In genomic region chr1:200888349-200888838, GRCh38 we compare ENCODE assay signal across 8 cellular contexts. TPM values are rescaled to one million over a fixed set of nuclear protein-coding genes. Genes with fewer than 3 reads are reported as not detected.
A peak's percentile ranks its signal among the peaks of the same experiment; 100 is the strongest.
DNase-seq lines count a peak whose midpoint lies in the region; ATAC-seq, FAIRE-seq and TF ChIP-seq lines count a peak whose summit lies in the region.
"Had no signal": no experiment of that assay in that cellular context is flagged by ENCODE, and none has a peak within 500 bp of the region (broad histone marks: within the 10 kb centered on the region; RNA-seq: fewer than 3 reads in every experiment).

No MANE protein-coding gene starts in this region.

- peaks cover 25% of the 10 kb centered on the region for H3K27me3 Mint-ChIP-seq in activated naive CD4-positive, alpha-beta T cell treated with anti-CD3 and anti-CD28 coated beads for 36 hours (ENCODE audit: low read depth)

- no peak for TF ChIP-seq CTCF in lower leg skin (IDR thresholded peaks at IDR 0.05)

- no peak overlapping the region for H3K4me3 Mint-ChIP-seq in activated naive CD4-positive, alpha-beta T cell treated with anti-CD3 and anti-CD28 coated beads for 36 hours

- no peaks in the 10 kb centered on the region for H3K9me3 Mint-ChIP-seq in activated naive CD4-positive, alpha-beta T cell treated with anti-CD3 and anti-CD28 coated beads for 36 hours

- DNase-seq in RCC 7860 (ENCODE audit: low spot score), result peak; percentile 75
- DNase-seq in activated naive CD4-positive, alpha-beta T cell treated with anti-CD3 and anti-CD28 coated beads for 36 hours, result peak; percentile 85
- DNase-seq in stimulated activated CD4-positive, alpha-beta T cell treated with anti-CD3 and anti-CD28 coated beads, Interleukin-2, amount 100 ng/mL, for 48 hours, result peak; percentile 37 to 40
- DNase-seq in lower leg skin (ENCODE audit: low spot score in 2 of 2), result no peak
- no peak for DNase-seq in HT-29 (ENCODE audit: low spot score)

- 59 to 77% methylated on average over 6 to 7 of the region's 7 CpGs for WGBS in lower leg skin, 2 donors

- intact Hi-C loops in activated naive CD4-positive, alpha-beta T cell treated with anti-CD3 and anti-CD28 coated beads for 36 hours (cut with micrococcal nuclease), result loop anchor here (1.0 to 5.0 kb wide), 7 partner anchors 22 to 736 kb away; no protein-coding TSS in a partner anchor
- intact Hi-C loops in lower leg skin (cut with DNase I; ENCODE audit: low total_unique reads), result no loop called here

- no peak for FAIRE-seq in RCC 7860 (lab: Jason Lieb, UNC)

- ATAC-seq in GM18873 (IDR thresholded peaks at IDR 0.05; ENCODE audit: low FRiP score, unreplicated experiment) (peak; percentile 96), HG02970 (IDR thresholded peaks at IDR 0.05; ENCODE audit: low FRiP score, unreplicated experiment) (peak; percentile 73)

- H3K36me3 Mint-ChIP-seq in activated naive CD4-positive, alpha-beta T cell treated with anti-CD3 and anti-CD28 coated beads for 36 hours (ENCODE audit: low read depth), result no peaks in the 10 kb centered on the region

- H3K4me3 ChIP-seq in lower leg skin (ENCODE audit: low read depth, poor library complexity, severe bottlenecking), result no peak overlapping the region

- no peak for TF ChIP-seq POLR2A in lower leg skin (IDR thresholded peaks at IDR 0.05)

- CTCF ChIA-PET in activated naive CD4-positive, alpha-beta T cell treated with anti-CD3 and anti-CD28 coated beads for 36 hours (lab: Charles Lee), result interaction anchor here (0.8 to 2.4 kb wide), 8 partner anchors 9 to 260 kb away, joined by 3 to 8 read pairs (median 4); no protein-coding TSS in a partner anchor

- peaks cover 46% of the 10 kb centered on the region for H3K4me1 Mint-ChIP-seq in activated naive CD4-positive, alpha-beta T cell treated with anti-CD3 and anti-CD28 coated beads for 36 hours (ENCODE audit: low read depth)

- H3K27ac Mint-ChIP-seq in activated naive CD4-positive, alpha-beta T cell treated with anti-CD3 and anti-CD28 coated beads for 36 hours, result no peak overlapping the region

RNA-seq across cellular contexts. Expression of gene INAVA, which starts 6.3 kb away (rescaled TPM):
- total RNA-seq in activated naive CD4-positive, alpha-beta T cell treated with anti-CD3 and anti-CD28 coated beads for 36 hours, result not detected
- total RNA-seq in lower leg skin, result 100 to 1,000 TPM; 108 to 176 (median 145) TPM
- 108 and 119 TPM in 2 replicates for total RNA-seq in HT-29 (2014; rRNA removed; shearing (Covaris generic))

RNA-seq across cellular contexts. Expression of gene GPR25, which starts 15.6 kb away (rescaled TPM):
- total RNA-seq in activated naive CD4-positive, alpha-beta T cell treated with anti-CD3 and anti-CD28 coated beads for 36 hours, result not detected
- not detected for total RNA-seq in lower leg skin
- total RNA-seq in HT-29 (2014; rRNA removed; shearing (Covaris generic)), result not detected in 2 replicates
- total RNA-seq: skeletal muscle tissue had no signal

Comparison
In these comparisons a context has a peak if more than half of its experiments do, and no peak if none do; other contexts are left out.
1. DNase-seq: peak in RCC 7860 (single experiment), activated naive CD4-positive, alpha-beta T cell treated with anti-CD3 and anti-CD28 coated beads for 36 hours (single experiment) and stimulated activated CD4-positive, alpha-beta T cell treated with anti-CD3 and anti-CD28 coated beads, Interleukin-2, amount 100 ng/mL, for 48 hours (2 of 2); none in lower leg skin (0 of 2) and HT-29 (single experiment).
2. RNA of gene INAVA, which starts 6.3 kb away (total RNA-seq): 108 to 176 TPM in lower leg skin and 108 to 119 TPM in HT-29; not detected in activated naive CD4-positive, alpha-beta T cell treated with anti-CD3 and anti-CD28 coated beads for 36 hours; every median in the first group is over 100 times any median in the second.